ENCODE assay signal across 29 cellular contexts in the genomic region with DNA sequence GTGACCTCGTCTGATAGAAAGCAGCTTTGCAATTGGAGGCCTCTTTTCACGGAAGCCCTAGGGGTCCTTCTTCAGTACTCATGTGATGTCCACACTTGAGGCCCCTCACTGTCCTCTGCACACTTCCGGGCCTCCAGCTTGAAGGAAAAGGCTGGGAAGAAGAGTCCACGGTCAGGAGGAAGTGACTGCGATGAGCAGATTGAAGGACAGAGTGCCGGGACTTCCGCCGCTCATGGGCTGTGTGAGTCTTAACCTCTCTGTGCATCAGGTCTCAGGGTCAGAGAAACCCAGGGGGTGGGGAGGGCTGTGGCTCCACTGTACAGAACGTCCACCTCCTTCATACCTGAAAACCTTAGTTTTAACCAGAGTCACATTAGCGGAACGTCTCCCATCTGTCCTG. TPM values are rescaled to one million over a fixed set of nuclear protein-coding genes. Genes with fewer than 3 reads are reported as not detected.
"Had no signal": no experiment of that assay in that cellular context is flagged by ENCODE, and none has a peak within 500 bp of the region (broad histone marks: within the 10 kb centered on the region; RNA-seq: fewer than 3 reads in every experiment).

No MANE protein-coding gene starts in this region.

- DNase-seq: naive thymus-derived CD4-positive, alpha-beta T cell; natural killer cell; nucleus accumbens; ovary; psoas muscle; right cardiac atrium; spleen; stimulated activated CD4-positive, alpha-beta T cell treated with anti-CD3 and anti-CD28 coated beads, Interleukin-12 subunit alpha, Interleukin-12 subunit beta, amount 100 ng/mL, for 4 hours; stimulated activated CD4-positive, alpha-beta T cell treated with anti-CD3 and anti-CD28 coated beads, Interleukin-1b, Interleukin-23, amount 100 ng/mL, for 48 hours; stimulated activated CD4-positive, alpha-beta T cell treated with anti-CD3 and anti-CD28 coated beads, Interleukin-4, amount 100 ng/mL, for 1 hour; stimulated activated CD4-positive, alpha-beta T cell treated with anti-CD3 and anti-CD28 coated beads, Interleukin-4, amount 100 ng/mL, for 4 hours; stimulated activated CD8-positive, alpha-beta memory T cell treated with anti-CD3 and anti-CD28 coated beads, Interleukin-4, amount 100 ng/mL, for 48 hours; stimulated activated naive CD4-positive, alpha-beta T cell; stimulated activated naive CD8-positive, alpha-beta T cell treated with anti-CD3 and anti-CD28 coated beads, Interleukin-15, amount 100 ng/mL, for 72 hours; stimulated activated naive CD8-positive, alpha-beta T cell treated with anti-CD3 and anti-CD28 coated beads, Interleukin-15, Interleukin-2, amounts not matched to agents 100 U/mL and 50 U/mL, for 24 hours; substantia nigra; testis; tibial artery; transverse colon; upper lobe of right lung; uterus had no signal

- H2AFZ ChIP-seq: neural progenitor cell, parathyroid adenoma had no signal

- H3K27ac ChIP-seq: neural progenitor cell, neutrophil, ovary, parathyroid adenoma, psoas muscle, skin epidermis, suprapubic skin, testis, tibial artery, transverse colon, upper lobe of right lung, uterus had no signal

- H3K4me2 ChIP-seq: neural progenitor cell, smooth muscle cell had no signal

- H3K9me3 ChIP-seq: neutrophil, ovary, psoas muscle, spleen, suprapubic skin, testis, tibial artery, transverse colon, upper lobe of right lung, uterus had no signal

- H3K27me3 ChIP-seq: neural progenitor cell, ovary, suprapubic skin, testis, tibial artery, upper lobe of right lung, uterus had no signal

- H3K36me3 ChIP-seq: neural progenitor cell, neutrophil, ovary, spleen, suprapubic skin, tibial artery, transverse colon, upper lobe of right lung, uterus had no signal

- H3K9ac ChIP-seq: neural progenitor cell, parathyroid adenoma had no signal

- H3K4me1 ChIP-seq: parathyroid adenoma, psoas muscle, suprapubic skin, tibial artery, transverse colon, upper lobe of right lung, uterus had no signal

- H3K4me3 ChIP-seq: neural progenitor cell, ovary, psoas muscle, skin epidermis, smooth muscle cell, spleen, suprapubic skin, testis, tibial artery, transverse colon, upper lobe of right lung, uterus had no signal

- H3K79me2 ChIP-seq: parathyroid adenoma had no signal

- ATAC-seq: naive thymus-derived CD4-positive, alpha-beta T cell; natural killer cell; psoas muscle; right cardiac atrium; sciatic nerve; stimulated activated memory B cell treated with anti-CD40 and anti-IgM and Interleukin-4, amounts not matched to agents 10 μg/mL and 1 μg/mL and 100 μg/mL, for 72 hours; stimulated activated naive CD8-positive, alpha-beta T cell treated with anti-CD3 and anti-CD28 coated beads, Interleukin-15, amount 100 ng/mL, for 72 hours; stimulated activated naive CD8-positive, alpha-beta T cell treated with anti-CD3 and anti-CD28 coated beads, Interleukin-15, Interleukin-2, amounts not matched to agents 100 U/mL and 50 U/mL, for 24 hours; upper lobe of right lung had no signal

RNA-seq across cellular contexts. Expression of gene SORCS2, which starts 51.2 kb away (rescaled TPM):
- polyA plus RNA-seq: naive thymus-derived CD4-positive, alpha-beta T cell had no signal
